In the genomic region with DNA sequence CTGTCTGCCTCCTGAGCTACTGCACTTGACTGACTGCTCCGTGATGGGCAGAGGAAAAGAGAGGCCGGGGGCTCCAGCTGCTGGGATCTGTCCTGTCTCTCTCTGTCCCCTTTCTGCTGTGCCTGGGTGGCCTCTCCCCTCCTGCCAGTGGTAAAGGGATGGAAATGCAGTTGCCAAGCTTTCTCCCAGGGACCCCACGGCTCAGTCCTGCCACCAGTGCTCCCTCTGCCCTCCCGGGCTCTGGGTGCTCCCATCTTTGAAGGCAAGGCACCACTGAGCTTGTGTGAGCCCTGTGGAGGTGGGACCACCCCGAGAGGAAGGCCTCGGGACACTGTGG, we compare ENCODE assay signal across 36 cellular contexts. TPM values are rescaled to one million over a fixed set of nuclear protein-coding genes. Genes with fewer than 3 reads are reported as not detected.
"Had no signal": no experiment of that assay in that cellular context is flagged by ENCODE, and none has a peak within 500 bp of the region (broad histone marks: within the 10 kb centered on the region; RNA-seq: fewer than 3 reads in every experiment).

No MANE protein-coding gene starts in this region.

- H3K27ac ChIP-seq: brain microvascular endothelial cell, colonic mucosa, epithelial cell of prostate, esophagus squamous epithelium, gastroesophageal sphincter, WERI-Rb-1 had no signal

- H3K4me3 Mint-ChIP-seq: activated B cell treated with CpG ODN at 0.5 μM for 24 hours; activated CD8-positive, alpha-beta T cell treated with anti-CD3 and anti-CD28 coated beads for 36 hours; activated naive CD4-positive, alpha-beta T cell treated with anti-CD3 and anti-CD28 coated beads, Interleukin-2, amount 10 ng/mL, durations not matched to agents 7 days and 5 days; activated naive CD8-positive, alpha-beta T cell; activated T-cell treated with anti-CD3 and anti-CD28 coated beads, Interleukin-2, amount 50 U/mL, for 4 hours; activated T-helper 17 cell treated with anti-CD3 and anti-CD28 coated beads, Interleukin-2, amount 50 U/mL, for 72 hours; T-helper 17 cell; T-helper 2 cell treated with Interferon-gamma antibody and Interleukin-4, amounts not matched to agents 5 μg/mL and 100 μg/mL, for 36 hours had no signal

- H3K9me3 ChIP-seq: colonic mucosa, esophagus squamous epithelium, gastroesophageal sphincter had no signal

- ATAC-seq: activated CD4-positive, CD25-positive, alpha-beta regulatory T cell treated with anti-CD3 and anti-CD28 coated beads, Interleukin-2, amount 50 U/mL, for 24 hours; activated CD8-positive, alpha-beta T cell treated with anti-CD3 and anti-CD28 coated beads for 36 hours; activated T-cell treated with anti-CD3 and anti-CD28 coated beads, Interleukin-2, amount 50 U/mL, for 4 hours; activated T-helper 17 cell treated with anti-CD3 and anti-CD28 coated beads, Interleukin-2, amount 50 U/mL, for 72 hours; gastroesophageal sphincter; T-helper 17 cell had no signal

- H3K4me3 ChIP-seq: colonic mucosa, esophagus squamous epithelium, gastroesophageal sphincter had no signal

- DNase-seq: activated B cell treated with CpG ODN at 0.5 μM for 24 hours; activated CD4-positive, alpha-beta T cell treated with anti-CD3 and anti-CD28 coated beads for 48 hours; activated CD4-positive, alpha-beta T cell treated with anti-CD3 and anti-CD28 coated beads, Interleukin-2, amount 50 U/mL, for 1 hour; activated CD4-positive, alpha-beta T cell treated with anti-CD3 and anti-CD28 coated beads, Interleukin-2, amount 50 U/mL, for 48 hours; activated CD8-positive, alpha-beta memory T cell treated with anti-CD3 and anti-CD28 coated beads for 24 hours; activated CD8-positive, alpha-beta T cell treated with anti-CD3 and anti-CD28 coated beads for 36 hours; activated gamma-delta T cell; activated naive CD4-positive, alpha-beta T cell; activated naive CD4-positive, alpha-beta T cell treated with anti-CD3 and anti-CD28 coated beads, Interleukin-2, amount 10 ng/mL, durations not matched to agents 7 days and 5 days; activated T-cell treated with anti-CD3 and anti-CD28 coated beads, Interleukin-2, amount 50 U/mL, for 4 hours; amniotic stem cell; anterior cingulate cortex; brain microvascular endothelial cell; caudate nucleus; colonic mucosa; effector CD8-positive, alpha-beta T cell; esophagus squamous epithelium; foreskin melanocyte; T-helper 1 cell; T1000; WERI-Rb-1 had no signal

- H3K27ac Mint-ChIP-seq: activated B cell treated with CpG ODN at 0.5 μM for 24 hours; activated CD8-positive, alpha-beta T cell treated with anti-CD3 and anti-CD28 coated beads for 36 hours; activated naive CD4-positive, alpha-beta T cell treated with anti-CD3 and anti-CD28 coated beads, Interleukin-2, amount 10 ng/mL, durations not matched to agents 7 days and 5 days; activated T-helper 17 cell treated with anti-CD3 and anti-CD28 coated beads, Interleukin-2, amount 50 U/mL, for 72 hours; T-helper 17 cell; T-helper 2 cell treated with Interferon-gamma antibody and Interleukin-4, amounts not matched to agents 5 μg/mL and 100 μg/mL, for 36 hours had no signal

- H3K27me3 Mint-ChIP-seq: activated B cell treated with CpG ODN at 0.5 μM for 24 hours; activated CD8-positive, alpha-beta T cell treated with anti-CD3 and anti-CD28 coated beads for 36 hours; activated naive CD4-positive, alpha-beta T cell treated with anti-CD3 and anti-CD28 coated beads, Interleukin-2, amount 10 ng/mL, durations not matched to agents 7 days and 5 days; activated naive CD8-positive, alpha-beta T cell; activated T-helper 17 cell treated with anti-CD3 and anti-CD28 coated beads, Interleukin-2, amount 50 U/mL, for 72 hours; T-helper 17 cell had no signal

- H3K4me1 ChIP-seq: colonic mucosa, gastroesophageal sphincter had no signal

- H3K27me3 ChIP-seq: brain microvascular endothelial cell, colonic mucosa, esophagus squamous epithelium, gastroesophageal sphincter had no signal

- H3K36me3 ChIP-seq: colonic mucosa had no signal

- H3K9me3 Mint-ChIP-seq: activated B cell treated with CpG ODN at 0.5 μM for 24 hours; activated CD8-positive, alpha-beta T cell treated with anti-CD3 and anti-CD28 coated beads for 36 hours; activated naive CD4-positive, alpha-beta T cell treated with anti-CD3 and anti-CD28 coated beads, Interleukin-2, amount 10 ng/mL, durations not matched to agents 7 days and 5 days; activated T-cell treated with anti-CD3 and anti-CD28 coated beads, Interleukin-2, amount 50 U/mL, for 4 hours; activated T-helper 17 cell treated with anti-CD3 and anti-CD28 coated beads, Interleukin-2, amount 50 U/mL, for 72 hours; T-helper 2 cell treated with Interferon-gamma antibody and Interleukin-4, amounts not matched to agents 5 μg/mL and 100 μg/mL, for 36 hours had no signal

RNA-seq across cellular contexts. Expression of gene KRTAP5-7, which starts 42.0 kb away (rescaled TPM):
- total RNA-seq: activated CD8-positive, alpha-beta T cell treated with anti-CD3 and anti-CD28 coated beads for 36 hours; activated T-cell treated with anti-CD3 and anti-CD28 coated beads, Interleukin-2, amount 50 U/mL, for 4 hours; astrocyte; bronchial epithelial cell; dermis microvascular lymphatic vessel endothelial cell; endothelial cell of umbilical vein; fibroblast of villous mesenchyme; gastroesophageal sphincter; glomerular endothelial cell; T-helper 17 cell had no signal
- polyA plus RNA-seq: fibroblast of lung had no signal

RNA-seq across cellular contexts. Expression of gene KRTAP5-8, which starts 52.8 kb away (rescaled TPM):
- total RNA-seq: activated CD8-positive, alpha-beta T cell treated with anti-CD3 and anti-CD28 coated beads for 36 hours; activated T-cell treated with anti-CD3 and anti-CD28 coated beads, Interleukin-2, amount 50 U/mL, for 4 hours; astrocyte; bronchial epithelial cell; dermis microvascular lymphatic vessel endothelial cell; endothelial cell of umbilical vein; fibroblast of lung; fibroblast of villous mesenchyme; glomerular endothelial cell had no signal
- polyA plus RNA-seq: adipose tissue, fibroblast of lung had no signal
